ENCODE assay signal across 15 cellular contexts in the genomic region with DNA sequence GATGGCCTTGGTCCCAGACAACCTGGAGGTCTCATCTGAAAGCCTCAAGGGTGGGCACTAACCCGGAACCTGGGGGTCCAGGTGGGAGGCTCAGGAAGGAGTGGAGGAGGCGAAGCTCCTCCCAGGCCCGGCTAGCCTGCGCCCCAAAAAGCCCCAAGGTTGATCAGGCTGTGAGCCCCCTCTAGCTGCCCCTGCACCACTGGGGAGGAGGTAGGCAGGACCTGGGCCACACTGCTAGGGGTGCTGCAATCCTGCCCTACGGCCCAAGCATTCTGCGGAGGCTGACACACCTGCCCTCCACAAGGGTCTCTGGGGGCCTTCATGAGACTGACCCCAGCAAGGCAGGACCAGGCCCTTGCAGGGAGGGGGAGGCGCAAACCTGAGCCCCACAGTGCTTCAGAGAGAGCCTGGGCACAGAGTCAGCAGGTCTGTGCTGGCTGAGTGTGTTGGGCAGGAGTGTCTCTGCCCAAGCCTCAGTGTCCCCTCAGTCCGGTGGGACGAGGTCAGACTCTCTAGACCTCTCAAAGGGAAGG.
"Had no signal": no experiment of that assay in that cellular context is flagged by ENCODE, and none has a peak within 500 bp of the region (broad histone marks: within the 10 kb centered on the region; RNA-seq: fewer than 3 reads in every experiment).

No MANE protein-coding gene starts in this region.

- H3K4me1 ChIP-seq: gastrocnemius medialis had no signal

- H3K27ac Mint-ChIP-seq: activated B cell treated with CpG ODN at 0.5 μM for 24 hours; activated CD4-positive, alpha-beta T cell treated with anti-CD3 and anti-CD28 coated beads, Interleukin-2, amount 10 ng/mL, durations not matched to agents 7 days and 5 days; activated naive CD4-positive, alpha-beta T cell treated with anti-CD3 and anti-CD28 coated beads for 36 hours; nephron progenitor cell; stimulated activated effector memory CD8-positive, alpha-beta T cell treated with anti-CD3 and anti-CD28 coated beads, Interleukin-12 subunit alpha, Interleukin-12 subunit beta, amount 100 ng/mL, for 72 hours; T-helper 17 cell had no signal

- H3K27ac ChIP-seq: coronary artery, gastrocnemius medialis, lower lobe of right lung, suprapubic skin had no signal

- H3K9me3 ChIP-seq: gastrocnemius medialis, lower lobe of right lung, suprapubic skin had no signal

- H3K4me2 ChIP-seq: smooth muscle cell had no signal

- H3K4me3 Mint-ChIP-seq: activated B cell treated with CpG ODN at 0.5 μM for 24 hours; activated CD4-positive, alpha-beta T cell treated with anti-CD3 and anti-CD28 coated beads, Interleukin-2, amount 10 ng/mL, durations not matched to agents 7 days and 5 days; activated naive CD4-positive, alpha-beta T cell treated with anti-CD3 and anti-CD28 coated beads for 36 hours; nephron progenitor cell; stimulated activated effector memory CD8-positive, alpha-beta T cell treated with anti-CD3 and anti-CD28 coated beads, Interleukin-12 subunit alpha, Interleukin-12 subunit beta, amount 100 ng/mL, for 72 hours; T-helper 17 cell had no signal

- H3K36me3 ChIP-seq: gastrocnemius medialis, lower lobe of right lung, suprapubic skin had no signal

- H3K9me3 Mint-ChIP-seq: activated B cell treated with CpG ODN at 0.5 μM for 24 hours; activated CD4-positive, alpha-beta T cell treated with anti-CD3 and anti-CD28 coated beads, Interleukin-2, amount 10 ng/mL, durations not matched to agents 7 days and 5 days; activated naive CD4-positive, alpha-beta T cell treated with anti-CD3 and anti-CD28 coated beads for 36 hours; nephron progenitor cell; stimulated activated effector memory CD8-positive, alpha-beta T cell treated with anti-CD3 and anti-CD28 coated beads, Interleukin-12 subunit alpha, Interleukin-12 subunit beta, amount 100 ng/mL, for 72 hours had no signal

- H3K4me3 ChIP-seq: coronary artery, gastrocnemius medialis, lower lobe of right lung, smooth muscle cell, suprapubic skin had no signal

- H3K4me1 Mint-ChIP-seq: activated B cell treated with CpG ODN at 0.5 μM for 24 hours; activated CD4-positive, alpha-beta T cell treated with anti-CD3 and anti-CD28 coated beads, Interleukin-2, amount 10 ng/mL, durations not matched to agents 7 days and 5 days had no signal

- H3K27me3 Mint-ChIP-seq: activated B cell treated with CpG ODN at 0.5 μM for 24 hours; activated CD4-positive, alpha-beta T cell treated with anti-CD3 and anti-CD28 coated beads, Interleukin-2, amount 10 ng/mL, durations not matched to agents 7 days and 5 days; T-helper 17 cell had no signal

- ATAC-seq: gastrocnemius medialis; stimulated activated effector memory CD8-positive, alpha-beta T cell treated with anti-CD3 and anti-CD28 coated beads, Interleukin-12 subunit alpha, Interleukin-12 subunit beta, amount 100 ng/mL, for 72 hours; T-helper 17 cell had no signal

- H3K27me3 ChIP-seq: gastrocnemius medialis, suprapubic skin had no signal

- DNase-seq: activated B cell treated with CpG ODN at 0.5 μM for 24 hours; activated CD4-positive, alpha-beta T cell treated with anti-CD3 and anti-CD28 coated beads, Interleukin-2, amount 10 ng/mL, durations not matched to agents 7 days and 5 days; activated CD8-positive, alpha-beta memory T cell treated with anti-CD3 and anti-CD28 coated beads for 24 hours; activated naive CD4-positive, alpha-beta T cell treated with anti-CD3 and anti-CD28 coated beads for 36 hours; central memory CD4-positive, alpha-beta T cell; effector CD8-positive, alpha-beta T cell; gastrocnemius medialis; hippocampal formation; lower lobe of right lung; nephron progenitor cell; T-helper 17 cell had no signal
